2 cellular contexts compared by ENCODE assay signal in genomic region chr4:25860586-25861421, GRCh38.
TF ChIP-seq lines count a peak whose summit lies in the region.

No MANE protein-coding gene starts in this region.

TF ChIP-seq in PFSK-1, 5 proteins besides CTCF, POLR2A, EP300 and RAD21 (continued from another document):
- TF ChIP-seq REST (IDR thresholded peaks at IDR 0.05; ENCODE audit: insufficient read depth in 1 of 2, low read depth in 2 of 2, low read length in 2 of 2) = no peak
- TF ChIP-seq POLR2AphosphoS5 (IDR thresholded peaks at IDR 0.05; ENCODE audit: low read depth, low read length) = no peak

TF ChIP-seq in endothelial cell of umbilical vein, 7 proteins besides CTCF, POLR2A, EP300 and RAD21 (continued from another document):
- no peak for TF ChIP-seq JUN (IDR thresholded peaks at IDR 0.05; ENCODE audit: borderline replicate concordance, insufficient read depth, insufficient read length, low read depth)
- no peak for TF ChIP-seq MYC (IDR thresholded peaks at IDR 0.05; ENCODE audit: low read depth, low read length)
- TF ChIP-seq GATA2 (IDR thresholded peaks at IDR 0.05; ENCODE audit: insufficient read depth, insufficient read length, low read depth, low read length) = no peak
